In the genomic region with DNA sequence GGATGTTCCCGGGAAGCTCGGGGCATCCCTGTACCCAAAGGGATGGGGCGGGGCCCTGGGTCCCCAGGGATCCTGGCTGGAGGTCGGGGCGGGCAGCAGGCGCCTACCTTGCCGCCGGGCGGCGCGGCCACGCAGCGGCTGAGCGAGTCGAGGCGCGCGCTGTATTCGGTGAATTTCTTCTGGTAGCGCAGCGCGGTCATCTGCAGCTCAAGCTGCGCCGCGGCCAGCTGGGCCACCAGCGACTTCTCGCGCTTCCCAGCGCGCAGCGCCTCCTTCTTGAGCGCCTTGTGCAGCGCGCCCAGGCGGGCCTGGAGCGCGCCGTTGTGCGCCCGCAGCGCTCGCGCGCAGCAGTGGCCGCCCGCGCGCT, we compare ENCODE assay signal across 8 cellular contexts. TPM values are rescaled to one million over a fixed set of nuclear protein-coding genes. Genes with fewer than 3 reads are reported as not detected.
DNase-seq lines count a peak whose midpoint lies in the region; ATAC-seq and TF ChIP-seq lines count a peak whose summit lies in the region.

No MANE protein-coding gene starts in this region.

- peak; percentile 52 for DNase-seq in ELR (ENCODE audit: low read depth)
- DNase-seq in SK-N-MC (ENCODE audit: low read depth, low spot score), result no peak
- peak; percentile 78 for DNase-seq in left ventricle myocardium superior
- DNase-seq in retinal pigment epithelial cell (ENCODE audit: low read depth), result no peak
- no peak for DNase-seq in cortex of kidney (lab: John Stamatoyannopoulos, UW)
- no peak for DNase-seq in activated CD4-positive, alpha-beta T cell treated with anti-CD3 and anti-CD28 coated beads, Interleukin-2, amount 50 U/mL, for 48 hours
- DNase-seq in CD8-positive, alpha-beta T cell, result no peak

- no peaks in the 10 kb centered on the region for H3K4me1 ChIP-seq in CD8-positive, alpha-beta T cell (ENCODE audit: insufficient read depth, low read length)

- H3K9ac ChIP-seq in SK-N-MC (ENCODE audit: insufficient read length), result no peak overlapping the region

- TF ChIP-seq CTCF in retinal pigment epithelial cell (conservative IDR thresholded peaks at IDR 0.05; ENCODE audit: low read depth, low read length), result peak; percentile 22
- TF ChIP-seq CTCF in CD8-positive, alpha-beta T cell (IDR thresholded peaks at IDR 0.05), result no peak

- no peak overlapping the region for H3K27ac ChIP-seq in SK-N-MC
- H3K27ac ChIP-seq in CD8-positive, alpha-beta T cell (ENCODE audit: low read depth, low read length), result no peak overlapping the region

- ATAC-seq in left ventricle myocardium superior (peak; percentile 33), GM18502 (IDR thresholded peaks at IDR 0.05; ENCODE audit: poor library complexity, unreplicated experiment) (no peak)
- no peak for ATAC-seq in CD8-positive, alpha-beta T cell

- POLR2A ChIA-PET in CD8-positive, alpha-beta T cell (lab: Charles Lee), result no interaction called here

- no peaks in the 10 kb centered on the region for H3K4me1 Mint-ChIP-seq in CD8-positive, alpha-beta T cell (ENCODE audit: low read depth)

- no peaks in the 10 kb centered on the region for H3K27me3 ChIP-seq in CD8-positive, alpha-beta T cell (ENCODE audit: insufficient read depth, low read length)

- intact Hi-C loops in left ventricle myocardium superior (cut with micrococcal nuclease), result loop anchor here (2.0 kb wide), 1 partner anchor 115 kb away; no protein-coding TSS in a partner anchor
- intact Hi-C loops in CD8-positive, alpha-beta T cell (cut with DNase I, micrococcal nuclease), result no loop called here

- no peaks in the 10 kb centered on the region for H3K36me3 Mint-ChIP-seq in CD8-positive, alpha-beta T cell

- peak overlapping the region; percentile 58 for H3K4me3 ChIP-seq in SK-N-MC
- H3K4me3 ChIP-seq in retinal pigment epithelial cell (ENCODE audit: low read length), result peak overlapping the region; percentile 67
- H3K4me3 ChIP-seq in CD8-positive, alpha-beta T cell (ENCODE audit: low read depth, low read length), result no peak overlapping the region

- peaks cover 11% of the 10 kb centered on the region for H3K27me3 Mint-ChIP-seq in CD8-positive, alpha-beta T cell (ENCODE audit: low read depth)

- H3K9me3 Mint-ChIP-seq in CD8-positive, alpha-beta T cell, result no peaks in the 10 kb centered on the region

- no peaks in the 10 kb centered on the region for H3K9me3 ChIP-seq in SK-N-MC (ENCODE audit: low read depth, low read length)
- no peaks in the 10 kb centered on the region for H3K9me3 ChIP-seq in CD8-positive, alpha-beta T cell (ENCODE audit: low read length)

- no peak overlapping the region for H3K27ac Mint-ChIP-seq in CD8-positive, alpha-beta T cell

- H3K36me3 ChIP-seq in SK-N-MC (ENCODE audit: insufficient read depth, low read length), result no peaks in the 10 kb centered on the region
- no peaks in the 10 kb centered on the region for H3K36me3 ChIP-seq in CD8-positive, alpha-beta T cell (ENCODE audit: insufficient read depth, low read length)

- H3K4me3 Mint-ChIP-seq in CD8-positive, alpha-beta T cell, result no peak overlapping the region

- CTCF ChIA-PET in CD8-positive, alpha-beta T cell (lab: Charles Lee), result no interaction called here

RNA-seq across cellular contexts. Expression of gene PDZRN3, which starts 0.8 kb away (rescaled TPM):
- total RNA-seq in left ventricle myocardium superior, result 147 TPM
- not detected for total RNA-seq in CD8-positive, alpha-beta T cell

Comparison
In these comparisons a context has a peak if more than half of its experiments do, and no peak if none do; other contexts are left out.
1. DNase-seq: peak in ELR (single experiment) and left ventricle myocardium superior (single experiment); none in SK-N-MC (single experiment), retinal pigment epithelial cell (single experiment), cortex of kidney (single experiment), activated CD4-positive, alpha-beta T cell treated with anti-CD3 and anti-CD28 coated beads, Interleukin-2, amount 50 U/mL, for 48 hours (0 of 2) and CD8-positive, alpha-beta T cell (0 of 7).
2. RNA of gene PDZRN3, which starts 0.8 kb away (total RNA-seq): 147 TPM in left ventricle myocardium superior (single experiment); not detected in CD8-positive, alpha-beta T cell; every median in the first group is over 100 times any median in the second.